In genomic region chr18:23257686-23258565, GRCh38 we compare ENCODE assay signal across 10 cellular contexts.
DNase-seq lines count a peak whose midpoint lies in the region; ATAC-seq and TF ChIP-seq lines count a peak whose summit lies in the region.
"Had no signal": no experiment of that assay in that cellular context is flagged by ENCODE, and none has a peak within 500 bp of the region (broad histone marks: within the 10 kb centered on the region; RNA-seq: fewer than 3 reads in every experiment).

No MANE protein-coding gene starts in this region.

- CTCF ChIA-PET in MCF 10A (lab: Yijun Ruan, JAX), result interaction anchor here (0.5 kb wide), 1 partner anchor 8 kb away, joined by 3 read pairs; no protein-coding TSS in a partner anchor

- POLR2A ChIA-PET in MCF 10A (lab: Yijun Ruan, JAX), result no interaction called here

- no peaks in the 10 kb centered on the region for H3K9me3 Mint-ChIP-seq in MCF 10A (ENCODE audit: unreplicated experiment)

- peak; percentile 76 for DNase-seq in AG20443 (ENCODE audit: low spot score)
- peak; percentile 42 for DNase-seq in MCF 10A (ENCODE audit: unreplicated experiment)
- DNase-seq in NAMALWA (ENCODE audit: low spot score), result no peak
- no peak for DNase-seq in HT-29 (ENCODE audit: low spot score)
- DNase-seq: left colon, NCI-H2171 had no signal

- peak overlapping the region; percentile 36 for H3K9ac ChIP-seq in HUES6 (ENCODE audit: low read length)

- no peak overlapping the region; the same call in 1 of the 2 replicates for H3K27ac ChIP-seq in HUES6 (ENCODE audit: low read depth, low read length)
- H3K27ac ChIP-seq in mesodermal cell (ENCODE audit: low read depth, low read length, severe bottlenecking), result peak overlapping the region; percentile 62

- peaks cover 31% of the 10 kb centered on the region for H3K4me1 ChIP-seq in HUES6 (ENCODE audit: control insufficient read depth, insufficient read depth, low read length)
- H3K4me1 ChIP-seq in mesodermal cell (ENCODE audit: control insufficient read depth, insufficient read depth, low read length, poor library complexity, severe bottlenecking), result peaks cover 43% of the 10 kb centered on the region

- H3K27me3 Mint-ChIP-seq in MCF 10A (ENCODE audit: insufficient read depth, unreplicated experiment), result no peaks in the 10 kb centered on the region

- TF ChIP-seq CTCF in MCF 10A (IDR thresholded peaks at IDR 0.05; ENCODE audit: unreplicated experiment), result no peak

- no peak for ATAC-seq in GM19463 (IDR thresholded peaks at IDR 0.05; ENCODE audit: unreplicated experiment)
- no peak for ATAC-seq in GM21360 (IDR thresholded peaks at IDR 0.05; ENCODE audit: unreplicated experiment)
- ATAC-seq: left colon had no signal

- peaks cover 21% of the 10 kb centered on the region for H3K4me1 Mint-ChIP-seq in MCF 10A (ENCODE audit: insufficient read depth, unreplicated experiment)

- WGBS in mesodermal cell (ENCODE audit: insufficient coverage in 2 of 2), 2 experiments, result 93 to 95% methylated on average over 15 to 18 of the region's 25 CpGs

- H3K27ac Mint-ChIP-seq in MCF 10A (ENCODE audit: low read depth, unreplicated experiment), result no peak overlapping the region

- H3K36me3 Mint-ChIP-seq in MCF 10A (ENCODE audit: insufficient read depth, unreplicated experiment), result peaks cover 5% of the 10 kb centered on the region

- H3K4me3 Mint-ChIP-seq in MCF 10A (ENCODE audit: unreplicated experiment), result no peak overlapping the region

- H3K27me3 ChIP-seq in HUES6 (ENCODE audit: control insufficient read depth, insufficient read depth, low read length), result no peaks in the 10 kb centered on the region

- no TSS peak for BruUV-seq in MCF 10A (replicated peaks; lab: Mats Ljungman, UMichigan)

- H3K9me3 ChIP-seq in HUES6 (ENCODE audit: control insufficient read depth, insufficient read depth, low read depth, low read length) (no peaks in the 10 kb centered on the region), mesodermal cell (ENCODE audit: control insufficient read depth, low read length) (no peaks in the 10 kb centered on the region)

- peaks cover 49% of the 10 kb centered on the region for H3K36me3 ChIP-seq in HUES6 (ENCODE audit: control insufficient read depth, insufficient read depth, low read length)
- peaks cover 19% of the 10 kb centered on the region for H3K36me3 ChIP-seq in mesodermal cell (ENCODE audit: control insufficient read depth, insufficient read depth, low read length)

- H3K4me3 ChIP-seq in HUES6 (ENCODE audit: low read depth, low read length) (no peak overlapping the region), mesodermal cell (ENCODE audit: extremely low read depth, insufficient read depth, low read length, poor library complexity, severe bottlenecking) (no peak overlapping the region)

- intact Hi-C loops in MCF 10A (cut with micrococcal nuclease), result loop anchor here (10.0 kb wide), 1 partner anchor 123 kb away; the partner anchor contains the start of gene CABLES1

Comparison
In these comparisons a context has a peak if more than half of its experiments do, and no peak if none do; other contexts are left out.
1. DNase-seq: peak in AG20443 (single experiment) and MCF 10A (single experiment); none in NAMALWA (single experiment) and HT-29 (single experiment).